25 cellular contexts compared by ENCODE assay signal in the genomic region with DNA sequence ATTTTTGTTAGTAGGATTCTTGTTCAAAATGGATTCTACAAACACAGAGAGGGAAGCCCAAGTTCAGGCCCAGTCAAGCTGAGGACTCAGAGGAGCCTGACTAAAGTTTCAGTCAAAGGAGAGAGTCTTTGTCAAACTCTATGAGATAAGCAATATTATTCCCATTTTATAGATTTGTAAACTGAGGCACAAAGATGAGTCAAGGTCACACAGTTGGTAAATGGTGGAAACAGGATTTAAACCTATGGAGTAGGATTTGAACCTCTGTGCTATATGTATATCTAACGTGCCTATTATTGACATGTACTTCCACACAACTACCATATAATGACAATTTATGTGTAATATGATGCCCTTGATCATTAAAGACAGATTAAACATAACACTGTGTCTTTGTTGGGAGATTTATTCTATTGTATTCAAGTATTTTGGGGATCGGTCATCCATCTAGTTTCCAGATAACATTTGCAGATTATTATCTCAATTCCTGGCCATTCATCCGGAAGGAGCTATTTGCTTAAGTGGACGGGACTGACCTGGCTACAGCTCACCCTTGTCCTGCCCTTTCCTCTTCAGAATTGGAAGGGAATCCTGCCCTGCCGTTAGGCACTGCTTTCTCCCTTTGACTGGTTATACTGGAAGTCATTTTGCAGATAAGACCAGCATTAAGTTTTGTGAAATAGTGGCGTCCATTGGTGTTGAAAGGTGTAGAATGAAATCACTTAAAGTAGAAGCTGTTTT.
DNase-seq lines count a peak whose midpoint lies in the region; ATAC-seq and TF ChIP-seq lines count a peak whose summit lies in the region.
"Had no signal": no experiment of that assay in that cellular context is flagged by ENCODE, and none has a peak within 500 bp of the region (broad histone marks: within the 10 kb centered on the region; RNA-seq: fewer than 3 reads in every experiment).

No MANE protein-coding gene starts in this region.

- no peaks in the 10 kb centered on the region for H3K27me3 ChIP-seq in SJCRH30
- H3K27me3 ChIP-seq: MG63 had no signal

- POLR2A ChIA-PET in HEK293 (lab: Yijun Ruan, JAX) = no interaction called here

- DNase-seq in NCI-H69 (lab: John Stamatoyannopoulos, UW) = peak; percentile 2
- DNase-seq in SJCRH30 = no peak
- peak; percentile 64 for DNase-seq in islet precursor cell
- DNase-seq in activated gamma-delta T cell (lab: John Stamatoyannopoulos, UW) = no peak
- no peak for DNase-seq in NCI-H2196 treated with DMSO at 0.1 percent for 48 hours (lab: John Stamatoyannopoulos, UW; ENCODE audit: unreplicated experiment)
- DNase-seq in HuH-7 (ENCODE audit: low spot score) = no peak
- DNase-seq: C1 segment of cervical spinal cord; CD4-positive, alpha-beta memory T cell; COR-L47; DND-41; Kasumi-1; NCI-H1105 treated with DMSO at 0.1 percent for 48 hours; NCI-H146; NCI-H1930; NCI-H2107; NCI-H446; NCI-H524 treated with DMSO at 0.1 percent for 48 hours; SHP77; T-helper 1 cell had no signal

- H3K4me1 ChIP-seq in HEK293 (ENCODE audit: control insufficient read depth, insufficient read depth, low read length) = no peaks in the 10 kb centered on the region
- peaks cover 24% of the 10 kb centered on the region for H3K4me1 ChIP-seq in SJCRH30
- H3K4me1 ChIP-seq: HAP-1 had no signal

- no peak overlapping the region for H3K27ac ChIP-seq in HEK293 (ENCODE audit: extremely low read depth, low read depth, low read length)
- peak overlapping the region; percentile 53 for H3K27ac ChIP-seq in SJCRH30
- H3K27ac ChIP-seq: RWPE1 had no signal

- no peaks in the 10 kb centered on the region for H3K9me3 ChIP-seq in HEK293 (ENCODE audit: control insufficient read depth, insufficient read depth, low read depth, low read length)
- no peaks in the 10 kb centered on the region; the same call in 1 of the 2 replicates for H3K9me3 ChIP-seq in SJCRH30 (replicated peaks)
- H3K9me3 ChIP-seq: HAP-1, MG63 had no signal

- TF ChIP-seq CTCF in HEK293 (tag by site-specific recombination; IDR thresholded peaks at IDR 0.05) = no peak

- no peak overlapping the region for H3K4me3 ChIP-seq in HEK293 (ENCODE audit: low read depth, low read length)
- no peak overlapping the region for H3K4me3 ChIP-seq in SJCRH30
- H3K4me3 ChIP-seq: GM23338, HAP-1, MG63 had no signal

- H3K36me3 ChIP-seq in HEK293 (ENCODE audit: control insufficient read depth in 2 of 2, insufficient read depth in 1 of 2, low read length in 2 of 2) (no peaks in the 10 kb centered on the region), SJCRH30 (no peaks in the 10 kb centered on the region)
- H3K36me3 ChIP-seq: HAP-1, MG63 had no signal

- no peak for ATAC-seq in GM21390 (IDR thresholded peaks at IDR 0.05; ENCODE audit: unreplicated experiment)
- ATAC-seq: GM23338 had no signal

- CTCF ChIA-PET in HEK293 (lab: Yijun Ruan, JAX) = interaction anchor here (1.2 kb wide), 1 partner anchor 9 kb away, joined by 3 read pairs; no protein-coding TSS in a partner anchor

TF ChIP-seq in HEK293, 187 proteins besides CTCF, POLR2A, EP300 and RAD21:
- TF ChIP-seq ZNF707 (tag by site-specific recombination; IDR thresholded peaks at IDR 0.05) = no peak
- no peak for TF ChIP-seq ZNF248 (tag by site-specific recombination; IDR thresholded peaks at IDR 0.05)
- 0 out of 2 replicates have a peak, but pooled peaks have one; percentile 12 for TF ChIP-seq TRIM28 (IDR thresholded peaks at IDR 0.05; ENCODE audit: borderline replicate concordance, low read length)

Comparison
In these comparisons a context has a peak if more than half of its experiments do, and no peak if none do; other contexts are left out.
1. DNase-seq: peak in NCI-H69 (single experiment) and islet precursor cell (single experiment); none in SJCRH30 (0 of 2), activated gamma-delta T cell (single experiment), NCI-H2196 treated with DMSO at 0.1 percent for 48 hours (single experiment) and HuH-7 (single experiment).